ENCODE assay signal across 8 cellular contexts in the genomic region with DNA sequence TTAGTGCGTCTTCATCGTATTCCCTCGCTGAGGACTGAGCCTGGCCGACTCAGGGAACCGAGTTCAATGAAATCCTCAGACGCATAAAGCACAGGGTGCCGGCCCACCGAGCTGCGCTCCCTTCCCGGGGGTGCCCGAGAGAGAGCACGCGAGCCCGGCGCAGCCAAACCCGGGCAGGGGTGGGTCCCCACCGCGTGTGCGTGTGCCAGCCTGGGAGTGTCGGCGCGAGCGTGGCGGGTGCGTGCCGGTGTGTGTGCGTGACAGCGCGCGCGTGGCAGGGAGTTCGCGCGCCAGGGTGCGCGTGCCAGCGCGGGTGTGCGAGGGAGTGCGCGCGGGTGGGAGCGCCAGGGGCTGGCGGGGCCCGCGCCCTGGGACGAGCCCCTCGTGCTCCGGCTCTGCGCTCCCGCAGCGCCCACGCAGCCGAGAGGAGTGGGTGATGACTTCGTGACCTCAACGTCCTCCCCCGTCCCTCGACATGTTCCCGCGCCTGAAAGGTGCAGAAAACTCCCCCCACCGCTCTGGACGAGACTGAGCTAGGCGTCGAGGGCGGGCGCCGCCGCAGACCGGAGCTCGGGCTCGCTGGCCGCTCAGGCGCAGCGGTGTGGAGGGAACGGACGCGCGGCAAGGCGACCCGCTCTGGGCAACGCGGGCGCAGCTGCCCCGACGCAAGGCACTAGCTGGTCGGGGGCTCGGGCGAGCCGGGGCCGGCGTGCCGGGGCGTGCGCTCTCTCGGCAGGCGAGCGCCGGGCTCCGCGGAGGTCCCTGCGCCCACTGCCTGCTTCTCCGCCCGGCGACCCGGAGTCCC.
DNase-seq lines count a peak whose midpoint lies in the region; ATAC-seq and TF ChIP-seq lines count a peak whose summit lies in the region.

No MANE protein-coding gene starts in this region.

- no peak overlapping the region for H3K27ac ChIP-seq in BLaER1 treated with 17β-estradiol and CSF1 and Interleukin-3, amounts not matched to agents 10 nM and 100 nM
- peak overlapping the region; percentile 71 to 91 for H3K27ac ChIP-seq in esophagus (ENCODE audit: low read depth in 2 of 2, low read length in 1 of 2)
- H3K27ac ChIP-seq in stomach smooth muscle (ENCODE audit: low read length) = peak overlapping the region; percentile 50

- H3K36me3 Mint-ChIP-seq in activated B cell treated with CpG ODN at 0.5 μM for 24 hours (ENCODE audit: low read depth) = no peaks in the 10 kb centered on the region

- peak overlapping the region; percentile 70 to 94 (median 87) for H3K4me2 ChIP-seq in BLaER1 treated with 17β-estradiol and CSF1 and Interleukin-3, amounts not matched to agents 10 nM and 100 nM

- H3K9ac ChIP-seq in BLaER1 treated with 17β-estradiol and CSF1 and Interleukin-3, amounts not matched to agents 10 nM and 100 nM = peak overlapping the region in 4 of 11 experiments; percentile 15 to 48 (median 32); a peak in 2 of 22 replicates
- H3K9ac ChIP-seq in mucosa of stomach (ENCODE audit: low read length) (peak overlapping the region; percentile 50), stomach smooth muscle (ENCODE audit: low read length in 2 of 2) (peak overlapping the region; percentile 38 to 49)

- peak; percentile 74 for ATAC-seq in GM19395 (IDR thresholded peaks at IDR 0.05; ENCODE audit: unreplicated experiment)
- peak; percentile 74 for ATAC-seq in HG03439 (IDR thresholded peaks at IDR 0.05; ENCODE audit: unreplicated experiment)
- peak; percentile 67 for ATAC-seq in activated B cell treated with CpG ODN at 0.5 μM for 24 hours (ENCODE audit: low read depth)

- DNase-seq in activated B cell treated with CpG ODN at 0.5 μM for 24 hours (peak; percentile 24), DMS114 treated with DMSO at 0.1 percent for 48 hours (lab: John Stamatoyannopoulos, UW; ENCODE audit: unreplicated experiment) (no peak)

- H3K4me1 ChIP-seq in BLaER1 treated with 17β-estradiol and CSF1 and Interleukin-3, amounts not matched to agents 10 nM and 100 nM = peaks cover 10 to 13% (median 11%) of the 10 kb centered on the region in 10 experiments; a peak in 18 of 20 replicates
- H3K4me1 ChIP-seq in esophagus (ENCODE audit: control insufficient read depth in 2 of 2, insufficient read depth in 2 of 2, low read length in 1 of 2) (peaks cover 8 to 9% of the 10 kb centered on the region in 2 donors), mucosa of stomach (ENCODE audit: control insufficient read depth, insufficient read depth, low read length) (peaks cover 6% of the 10 kb centered on the region), stomach smooth muscle (ENCODE audit: control insufficient read depth, insufficient read depth, low read length) (peaks cover 10% of the 10 kb centered on the region)

- peaks cover 56 to 75% (median 63%) of the 10 kb centered on the region in 11 experiments for H3K27me3 ChIP-seq in BLaER1 treated with 17β-estradiol and CSF1 and Interleukin-3, amounts not matched to agents 10 nM and 100 nM
- H3K27me3 ChIP-seq in esophagus (ENCODE audit: control insufficient read depth in 1 of 2, insufficient read depth in 2 of 2, low read length in 2 of 2) (no peaks in the 10 kb centered on the region), mucosa of stomach (ENCODE audit: control insufficient read depth, insufficient read depth, low read length) (peaks cover 28% of the 10 kb centered on the region), stomach smooth muscle (ENCODE audit: control insufficient read depth in 1 of 2, insufficient read depth in 2 of 2, low read length in 2 of 2) (peaks cover 0 to 23% of the 10 kb centered on the region in 2 donors)

- no peak for TF ChIP-seq CTCF in activated B cell treated with CpG ODN at 0.5 μM for 24 hours (IDR thresholded peaks at IDR 0.05)

- peaks cover 0 to 19% (median 13%) of the 10 kb centered on the region in 11 experiments; a peak in 12 of 22 replicates for H4K20me1 ChIP-seq in BLaER1 treated with 17β-estradiol and CSF1 and Interleukin-3, amounts not matched to agents 10 nM and 100 nM

- H3K4me1 Mint-ChIP-seq in activated B cell treated with CpG ODN at 0.5 μM for 24 hours = peaks cover 20% of the 10 kb centered on the region

- H3K9me3 Mint-ChIP-seq in activated B cell treated with CpG ODN at 0.5 μM for 24 hours = no peaks in the 10 kb centered on the region

- intact Hi-C loops in activated B cell treated with CpG ODN at 0.5 μM for 24 hours (cut with micrococcal nuclease) = loop anchor here (5.0 to 10.0 kb wide), 2 partner anchors 468 to 1815 kb away; no protein-coding TSS in a partner anchor

- 1% methylated on average over 98 to 105 of the region's 105 CpGs for WGBS in esophagus, 2 donors

- H3K27ac Mint-ChIP-seq in activated B cell treated with CpG ODN at 0.5 μM for 24 hours = no peak overlapping the region

- peaks cover 21% of the 10 kb centered on the region for H3K27me3 Mint-ChIP-seq in activated B cell treated with CpG ODN at 0.5 μM for 24 hours

- H3K36me3 ChIP-seq in BLaER1 treated with 17β-estradiol and CSF1 and Interleukin-3, amounts not matched to agents 10 nM and 100 nM = no peaks in the 10 kb centered on the region
- H3K36me3 ChIP-seq in esophagus (ENCODE audit: control insufficient read depth in 2 of 2, insufficient read depth in 2 of 2, low read length in 1 of 2) (no peaks in the 10 kb centered on the region), mucosa of stomach (ENCODE audit: control insufficient read depth, insufficient read depth, low read length) (no peaks in the 10 kb centered on the region), stomach smooth muscle (ENCODE audit: control insufficient read depth in 2 of 2, insufficient read depth in 2 of 2, low read length in 2 of 2) (no peaks in the 10 kb centered on the region)

- CTCF ChIA-PET in activated B cell treated with CpG ODN at 0.5 μM for 24 hours (lab: Charles Lee) = no interaction called here

- H3K9me3 ChIP-seq in BLaER1 treated with 17β-estradiol and CSF1 and Interleukin-3, amounts not matched to agents 10 nM and 100 nM (replicated peaks in 1 of 11) = peaks cover 0 to 14% (median 5%) of the 10 kb centered on the region in 11 experiments; a peak in 7 of 22 replicates
- H3K9me3 ChIP-seq in esophagus (ENCODE audit: control insufficient read depth in 2 of 2, insufficient read depth in 1 of 2, low read depth in 1 of 2, low read length in 1 of 2) = no peaks in the 10 kb centered on the region
- H3K9me3 ChIP-seq in mucosa of stomach (ENCODE audit: control insufficient read depth, low read length) = no peaks in the 10 kb centered on the region
- no peaks in the 10 kb centered on the region for H3K9me3 ChIP-seq in stomach smooth muscle (ENCODE audit: control insufficient read depth in 2 of 2, low read length in 2 of 2)

- POLR2A ChIA-PET in activated B cell treated with CpG ODN at 0.5 μM for 24 hours (lab: Charles Lee) = no interaction called here

- peak overlapping the region; percentile 70 for H3K4me3 Mint-ChIP-seq in activated B cell treated with CpG ODN at 0.5 μM for 24 hours

- H3K4me3 ChIP-seq in BLaER1 treated with 17β-estradiol and CSF1 and Interleukin-3, amounts not matched to agents 10 nM and 100 nM = peak overlapping the region; percentile 45 to 66 (median 56)
- peak overlapping the region; percentile 47 to 57 for H3K4me3 ChIP-seq in esophagus (ENCODE audit: low read depth in 1 of 2, low read length in 2 of 2)
- peak overlapping the region; percentile 49 for H3K4me3 ChIP-seq in mucosa of stomach (ENCODE audit: low read length)
- peak overlapping the region; percentile 50 to 71 for H3K4me3 ChIP-seq in stomach smooth muscle (ENCODE audit: low read length in 2 of 2)

Comparison
In these comparisons a context has a peak if more than half of its experiments do, and no peak if none do; other contexts are left out.
1. H3K27ac ChIP-seq: peak in esophagus (2 of 2) and stomach smooth muscle (single experiment); none in BLaER1 treated with 17β-estradiol and CSF1 and Interleukin-3, amounts not matched to agents 10 nM and 100 nM (0 of 11).
2. Peak in every context shown above with its lines, with median percentiles within 50 percentile points of each other: H3K4me3 ChIP-seq and ATAC-seq.